ENCODE assay signal across 8 cellular contexts in the genomic region with DNA sequence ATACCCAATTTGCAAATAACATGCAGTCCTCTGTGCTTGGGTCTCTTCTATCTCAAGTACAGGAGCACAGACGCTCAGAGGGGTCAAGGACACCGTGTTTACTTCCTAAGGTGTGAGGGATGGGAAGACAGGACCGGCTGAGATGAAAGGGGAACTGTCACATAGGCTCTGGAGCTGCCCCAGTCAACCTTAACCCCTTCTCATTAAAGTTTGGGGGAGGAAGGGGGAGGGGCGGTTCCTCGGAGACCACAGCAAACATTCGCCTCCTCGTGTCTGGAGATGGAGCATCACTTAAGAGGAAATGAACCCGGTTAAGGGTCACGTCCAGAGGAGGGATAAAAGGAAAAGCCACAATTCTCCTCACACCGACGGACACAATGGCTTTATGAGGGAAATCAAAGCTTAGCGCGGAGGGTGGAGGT. TPM values are rescaled to one million over a fixed set of nuclear protein-coding genes. Genes with fewer than 3 reads are reported as not detected.
DNase-seq lines count a peak whose midpoint lies in the region; ATAC-seq, FAIRE-seq and TF ChIP-seq lines count a peak whose summit lies in the region.

No MANE protein-coding gene starts in this region.

- peak; percentile 33 for ATAC-seq in memory B cell (ENCODE audit: low read depth)
- ATAC-seq in GM21619 (IDR thresholded peaks at IDR 0.05; ENCODE audit: unreplicated experiment): no peak

- peak overlapping the region; percentile 87 for H3K4me3 ChIP-seq in cardiac muscle cell
- peak overlapping the region; percentile 68 for H3K4me3 ChIP-seq in bronchial epithelial cell (ENCODE audit: low read depth, low read length)

- H3K4me1 Mint-ChIP-seq in memory B cell: peaks cover 8% of the 10 kb centered on the region

- no peak for FAIRE-seq in bronchial epithelial cell (lab: Jason Lieb, UNC)
- no peak for FAIRE-seq in urothelium cell line (lab: Jason Lieb, UNC)

- peak overlapping the region; percentile 88 for H3K27ac ChIP-seq in cardiac muscle cell

- DNase-seq in cardiac muscle cell (ENCODE audit: low read depth in 1 of 2, low spot score in 1 of 2): peak in 1 of 2 donors; percentile 77
- no peak for DNase-seq in cardiac septum (ENCODE audit: low spot score)
- DNase-seq in bronchial epithelial cell (ENCODE audit: low read depth): no peak
- no peak for DNase-seq in memory B cell (ENCODE audit: low spot score in 2 of 2)
- DNase-seq in urothelium cell line (ENCODE audit: low spot score): peak; percentile 45
- no peak for DNase-seq in NAMALWA (ENCODE audit: low spot score)
- DNase-seq in NCI-H524 treated with DMSO at 0.1 percent for 48 hours (lab: John Stamatoyannopoulos, UW): no peak

- no peak overlapping the region for H3K27ac Mint-ChIP-seq in memory B cell

- peaks cover 42% of the 10 kb centered on the region for H3K4me1 ChIP-seq in cardiac muscle cell (ENCODE audit: low read depth)

- no peaks in the 10 kb centered on the region for H3K9me3 ChIP-seq in cardiac muscle cell (ENCODE audit: low read depth)

- H3K36me3 ChIP-seq in cardiac muscle cell (no peaks in the 10 kb centered on the region), bronchial epithelial cell (ENCODE audit: control insufficient read depth, insufficient read depth, low read length) (peaks cover 8% of the 10 kb centered on the region)

- no peaks in the 10 kb centered on the region for H3K36me3 Mint-ChIP-seq in memory B cell

- TF ChIP-seq CTCF in cardiac muscle cell (IDR thresholded peaks at IDR 0.05; ENCODE audit: low read depth, low read length) (no peak), bronchial epithelial cell (IDR thresholded peaks at IDR 0.05; ENCODE audit: insufficient read depth, low read length, severe bottlenecking) (no peak)

- H3K27me3 ChIP-seq in cardiac muscle cell (no peaks in the 10 kb centered on the region), bronchial epithelial cell (ENCODE audit: control insufficient read depth, insufficient read depth, low read length) (no peaks in the 10 kb centered on the region)

- peak overlapping the region; percentile 75 for H3K4me3 Mint-ChIP-seq in memory B cell

- H3K9me3 Mint-ChIP-seq in memory B cell: no peaks in the 10 kb centered on the region

- intact Hi-C loops in cardiac septum (cut with DNase I): loop anchor here (5.0 kb wide), 3 partner anchors 37 to 97 kb away; no protein-coding TSS in a partner anchor

- peaks cover 30% of the 10 kb centered on the region for H3K27me3 Mint-ChIP-seq in memory B cell

RNA-seq across cellular contexts. Expression of a gene that starts 1.1 kb away (rescaled TPM):
- total RNA-seq in cardiac muscle cell: 36.5 and 75.9 TPM in 2 replicates
- polyA plus RNA-seq in cardiac muscle cell: 32.2 and 48.1 TPM in 2 replicates
- total RNA-seq in cardiac septum: 45.0 TPM
- total RNA-seq in bronchial epithelial cell: 12.4 and 16.1 TPM in 2 replicates
